12 cellular contexts compared by ENCODE assay signal in genomic region chr13:61414136-61414535, GRCh38. TPM values are rescaled to one million over a fixed set of nuclear protein-coding genes. Genes with fewer than 3 reads are reported as not detected.
DNase-seq lines count a peak whose midpoint lies in the region; ATAC-seq and TF ChIP-seq lines count a peak whose summit lies in the region.
"Had no signal": no experiment of that assay in that cellular context is flagged by ENCODE, and none has a peak within 500 bp of the region (broad histone marks: within the 10 kb centered on the region; RNA-seq: fewer than 3 reads in every experiment).

No MANE protein-coding gene starts in this region.

- no peak overlapping the region for H2AFZ ChIP-seq in H9 (ENCODE audit: low read length)

- H3K9me3 ChIP-seq in H9 (ENCODE audit: control insufficient read depth, low read depth, low read length) (no peaks in the 10 kb centered on the region), ascending aorta (no peaks in the 10 kb centered on the region), iPS-20b (ENCODE audit: insufficient read depth, low read depth, low read length) (no peaks in the 10 kb centered on the region), psoas muscle (no peaks in the 10 kb centered on the region)
- H3K9me3 ChIP-seq: Caco-2 had no signal

- no peak overlapping the region for H3K14ac ChIP-seq in H9 (ENCODE audit: insufficient read depth, low read length)

- no peaks in the 10 kb centered on the region for H3K79me2 ChIP-seq in H9 (ENCODE audit: insufficient read depth, low read length)

- H3K4me2 ChIP-seq in H9 (ENCODE audit: insufficient read depth, insufficient read length, low read length), result peak overlapping the region; percentile 92

- H2BK120ac ChIP-seq in H9 (ENCODE audit: low read depth, low read length, poor library complexity, severe bottlenecking), result no peak overlapping the region

- no peak overlapping the region for H2BK20ac ChIP-seq in H9 (ENCODE audit: low read depth, low read length, poor library complexity, severe bottlenecking)

- H2BK5ac ChIP-seq in H9 (ENCODE audit: insufficient read length, low read length), result no peak overlapping the region

- H4K20me1 ChIP-seq in H9 (ENCODE audit: control insufficient read depth, insufficient read depth, insufficient read length), result no peaks in the 10 kb centered on the region

- no peak overlapping the region for H3T11ph ChIP-seq in H9 (ENCODE audit: low read length)

- H3K18ac ChIP-seq in H9 (ENCODE audit: insufficient read length, low read depth, low read length), result no peak overlapping the region

- peak overlapping the region; percentile 82 to 91 for H3K4me3 Mint-ChIP-seq in H9
- no peak overlapping the region for H3K4me3 Mint-ChIP-seq in activated T-helper 1 cell treated with anti-CD3 and anti-CD28 coated beads, Interleukin-12 subunit alpha, Interleukin-12 subunit beta, Interleukin-2, Interleukin-4 antibody, amounts not matched to agents 30 ng/mL and 10 ng/mL and 1 ng/mL, durations not matched to agents 14 hours and 24 hours and 36 hours
- H3K4me3 Mint-ChIP-seq: activated T-cell treated with anti-CD3 and anti-CD28 coated beads, Interleukin-2, amount 50 U/mL, for 24 hours had no signal

- no peak overlapping the region for H4K8ac ChIP-seq in H9 (replicated peaks; ENCODE audit: insufficient read length, low read depth, low read length)

- no CpG with 5 or more reads among the region's 12 CpGs for WGBS in H9 (ENCODE audit: extremely low coverage, insufficient read length, low lambda C conversion rate)
- WGBS in psoas muscle, 3 donors, result 1 to 4% (median 3%) methylated on average over 12 of the region's 12 CpGs

- H2BK15ac ChIP-seq in H9 (ENCODE audit: low read depth, low read length), result no peak overlapping the region

- H3K4me1 ChIP-seq in H9 (ENCODE audit: insufficient read depth, low read length) (no peaks in the 10 kb centered on the region), ascending aorta (peaks cover 0 to 2% of the 10 kb centered on the region in 2 donors), iPS-20b (ENCODE audit: insufficient read depth, low read length) (no peaks in the 10 kb centered on the region), psoas muscle (no peaks in the 10 kb centered on the region)
- H3K4me1 ChIP-seq: Caco-2 had no signal

- H2AK5ac ChIP-seq in H9 (ENCODE audit: insufficient read length, low read length), result no peak overlapping the region

- ATAC-seq in psoas muscle (no peak), HG02610 (IDR thresholded peaks at IDR 0.05; ENCODE audit: unreplicated experiment) (no peak)

- peaks cover 52% of the 10 kb centered on the region for H3K27me3 Mint-ChIP-seq in H9 (ENCODE audit: low read depth)
- H3K27me3 Mint-ChIP-seq in activated T-helper 1 cell treated with anti-CD3 and anti-CD28 coated beads, Interleukin-12 subunit alpha, Interleukin-12 subunit beta, Interleukin-2, Interleukin-4 antibody, amounts not matched to agents 30 ng/mL and 10 ng/mL and 1 ng/mL, durations not matched to agents 14 hours and 24 hours and 36 hours (ENCODE audit: insufficient read depth), result peaks cover 25% of the 10 kb centered on the region

- H3K27ac Mint-ChIP-seq in H9, result no peak overlapping the region
- H3K27ac Mint-ChIP-seq in activated T-helper 1 cell treated with anti-CD3 and anti-CD28 coated beads, Interleukin-12 subunit alpha, Interleukin-12 subunit beta, Interleukin-2, Interleukin-4 antibody, amounts not matched to agents 30 ng/mL and 10 ng/mL and 1 ng/mL, durations not matched to agents 14 hours and 24 hours and 36 hours, result no peak overlapping the region
- H3K27ac Mint-ChIP-seq: activated T-cell treated with anti-CD3 and anti-CD28 coated beads, Interleukin-2, amount 50 U/mL, for 24 hours had no signal

- peak overlapping the region; percentile 50 to 65 for H3K4me3 ChIP-seq in ascending aorta
- peak overlapping the region; percentile 95 for H3K4me3 ChIP-seq in iPS-20b (ENCODE audit: low read length)
- H3K4me3 ChIP-seq in psoas muscle, result peak overlapping the region; percentile 33

- H2BK12ac ChIP-seq in H9 (ENCODE audit: insufficient read length, low read depth, low read length), result no peak overlapping the region

- H3K27me3 ChIP-seq in H9 (ENCODE audit: insufficient read depth, low read length) (peaks cover 12% of the 10 kb centered on the region), ascending aorta (no peaks in the 10 kb centered on the region), iPS-20b (ENCODE audit: insufficient read depth, low read length) (peaks cover 52% of the 10 kb centered on the region), psoas muscle (ENCODE audit: insufficient read depth in 3 of 3, low read length in 2 of 3) (peaks cover 5 to 31% (median 10%) of the 10 kb centered on the region in 3 donors)

- H4K91ac ChIP-seq in H9 (ENCODE audit: insufficient read length, low read depth, low read length), result no peak overlapping the region

- H3K36me3 ChIP-seq in ascending aorta (no peaks in the 10 kb centered on the region), iPS-20b (ENCODE audit: insufficient read depth, low read depth, low read length) (no peaks in the 10 kb centered on the region), psoas muscle (ENCODE audit: insufficient read depth in 1 of 2, low read depth in 1 of 2) (no peaks in the 10 kb centered on the region)

- no peak for TF ChIP-seq CTCF in H9 (conservative IDR thresholded peaks at IDR 0.05)
- no peak for TF ChIP-seq CTCF in ascending aorta (IDR thresholded peaks at IDR 0.05)
- TF ChIP-seq CTCF in psoas muscle (IDR thresholded peaks at IDR 0.05), result no peak

- H3K9ac ChIP-seq in H9 (ENCODE audit: extremely low read depth, insufficient read length, low read length) (no peak overlapping the region), iPS-20b (ENCODE audit: low read depth, low read length) (no peak overlapping the region)

- no peaks in the 10 kb centered on the region for H3K9me3 Mint-ChIP-seq in H9
- H3K9me3 Mint-ChIP-seq in activated T-helper 1 cell treated with anti-CD3 and anti-CD28 coated beads, Interleukin-12 subunit alpha, Interleukin-12 subunit beta, Interleukin-2, Interleukin-4 antibody, amounts not matched to agents 30 ng/mL and 10 ng/mL and 1 ng/mL, durations not matched to agents 14 hours and 24 hours and 36 hours, result no peaks in the 10 kb centered on the region

- intact Hi-C loops in ascending aorta (cut with DNase I), result loop anchor here (2.0 to 10.0 kb wide), 5 partner anchors 249 to 1249 kb away; partner anchors contain the start of genes DIAPH3 and TDRD3
- intact Hi-C loops in psoas muscle (cut with DNase I), result no loop called here
- intact Hi-C loops in activated T-helper 1 cell treated with anti-CD3 and anti-CD28 coated beads, Interleukin-12 subunit alpha, Interleukin-12 subunit beta, Interleukin-2, Interleukin-4 antibody, amounts not matched to agents 30 ng/mL and 10 ng/mL and 1 ng/mL, durations not matched to agents 14 hours and 24 hours and 36 hours (cut with micrococcal nuclease), result loop anchor here (5.0 to 10.0 kb wide), 2 partner anchors 787 to 939 kb away; no protein-coding TSS in a partner anchor

- H4K5ac ChIP-seq in H9 (ENCODE audit: insufficient read length, low read depth, low read length), result no peak overlapping the region

- no peaks in the 10 kb centered on the region for H3K36me3 Mint-ChIP-seq in H9 (ENCODE audit: insufficient read depth in 1 of 3, low read depth in 3 of 3)
- H3K36me3 Mint-ChIP-seq in activated T-helper 1 cell treated with anti-CD3 and anti-CD28 coated beads, Interleukin-12 subunit alpha, Interleukin-12 subunit beta, Interleukin-2, Interleukin-4 antibody, amounts not matched to agents 30 ng/mL and 10 ng/mL and 1 ng/mL, durations not matched to agents 14 hours and 24 hours and 36 hours (ENCODE audit: low read depth), result no peaks in the 10 kb centered on the region

- H3K23ac ChIP-seq in H9 (ENCODE audit: insufficient read length, low read depth, low read length), result no peak overlapping the region

- no peak overlapping the region for H3K56ac ChIP-seq in H9 (ENCODE audit: insufficient read length, low read depth, low read length)

- no peak overlapping the region for H3K27ac ChIP-seq in H9 (ENCODE audit: insufficient read length, low read depth, low read length)
- H3K27ac ChIP-seq in ascending aorta, result peak overlapping the region in 1 of 2 donors; percentile 57
- no peak overlapping the region for H3K27ac ChIP-seq in iPS-20b (ENCODE audit: low read length)
- no peak overlapping the region for H3K27ac ChIP-seq in psoas muscle
- H3K27ac ChIP-seq: skin epidermis had no signal

- H3K23me2 ChIP-seq in H9 (ENCODE audit: insufficient read length, low read depth, low read length, poor library complexity, severe bottlenecking), result peaks cover 22% of the 10 kb centered on the region

- no peaks in the 10 kb centered on the region for H3K79me1 ChIP-seq in H9 (ENCODE audit: insufficient read depth, low read depth, low read length, poor library complexity, severe bottlenecking)

- H3K4me1 Mint-ChIP-seq in H9, result peaks cover 19 to 24% of the 10 kb centered on the region in 2 experiments
- no peaks in the 10 kb centered on the region for H3K4me1 Mint-ChIP-seq in activated T-helper 1 cell treated with anti-CD3 and anti-CD28 coated beads, Interleukin-12 subunit alpha, Interleukin-12 subunit beta, Interleukin-2, Interleukin-4 antibody, amounts not matched to agents 30 ng/mL and 10 ng/mL and 1 ng/mL, durations not matched to agents 14 hours and 24 hours and 36 hours (ENCODE audit: low read depth)

- no peak for DNase-seq in H9
- no peak for DNase-seq in ascending aorta (ENCODE audit: low spot score in 2 of 2)
- no peak for DNase-seq in psoas muscle
- DNase-seq in NK-92 treated with Interleukin-12 subunit alpha and Interleukin-12 subunit beta, amount 100 ng/mL, for 24 hours (lab: John Stamatoyannopoulos, UW), result no peak
- DNase-seq in activated T-helper 1 cell treated with anti-CD3 and anti-CD28 coated beads, Interleukin-12 subunit alpha, Interleukin-12 subunit beta, Interleukin-2, Interleukin-4 antibody, amounts not matched to agents 30 ng/mL and 10 ng/mL and 1 ng/mL, durations not matched to agents 14 hours and 24 hours and 36 hours (ENCODE audit: low spot score), result no peak
- DNase-seq in SK-N-DZ (ENCODE audit: low spot score), result no peak
- DNase-seq: activated T-cell treated with anti-CD3 and anti-CD28 coated beads, Interleukin-2, amount 50 U/mL, for 24 hours; Caco-2; Karpas-422 had no signal

- no peak overlapping the region for H3K4ac ChIP-seq in H9 (ENCODE audit: low read depth, low read length)

RNA-seq across cellular contexts. Expression of gene PCDH20, which starts 1.5 kb away (rescaled TPM):
- 0.29 and 0.33 TPM in 2 replicates for total RNA-seq in H9 (2021)
- total RNA-seq in ascending aorta, result 3.3 TPM
- total RNA-seq in psoas muscle, result 1 to 10 TPM in 2 of 4 donors, under 1 TPM in 2; 0.07 to 2.3 (median 0.92) TPM
- under 1 TPM; 0.03 to 0.06 (median 0.05) TPM for polyA plus RNA-seq in psoas muscle
- total RNA-seq in activated T-helper 1 cell treated with anti-CD3 and anti-CD28 coated beads, Interleukin-12 subunit alpha, Interleukin-12 subunit beta, Interleukin-2, Interleukin-4 antibody, amounts not matched to agents 30 ng/mL and 10 ng/mL and 1 ng/mL, durations not matched to agents 14 hours and 24 hours and 36 hours, result not detected in 2 replicates
- 0.86 and 1.4 TPM in 2 replicates for polyA plus RNA-seq in SK-N-DZ (2014; cell fraction: cytosol; rRNA removed)
- 0.70 and 0.86 TPM in 2 replicates for polyA plus RNA-seq in SK-N-DZ (2014; cell fraction: nucleus; rRNA removed)
- total RNA-seq: Caco-2 had no signal

Comparison
In these comparisons a context has a peak if more than half of its experiments do, and no peak if none do; other contexts are left out.
1. H3K4me3 ChIP-seq: peak in every context shown above with its lines; median percentile 95 in iPS-20b; 58 in ascending aorta; 33 in psoas muscle.
2. intact Hi-C loops: an anchor here in ascending aorta (2.0 to 10.0 kb wide) and activated T-helper 1 cell treated with anti-CD3 and anti-CD28 coated beads, Interleukin-12 subunit alpha, Interleukin-12 subunit beta, Interleukin-2, Interleukin-4 antibody, amounts not matched to agents 30 ng/mL and 10 ng/mL and 1 ng/mL, durations not matched to agents 14 hours and 24 hours and 36 hours (5.0 to 10.0 kb wide); none called in psoas muscle.